Comparison of ENCODE assay signal across 8 cellular contexts in genomic region chr1:206336971-206337370, GRCh38.
DNase-seq lines count a peak whose midpoint lies in the region; ATAC-seq, FAIRE-seq and TF ChIP-seq lines count a peak whose summit lies in the region.
"Not testable (repeated sequence)": the region's sequence is repeated elsewhere in the genome, so short reads cannot be mapped to it uniquely, and the experiment has no call there.

No MANE protein-coding gene starts in this region.

- not testable (repeated sequence) for H3K27me3 ChIP-seq in IMR-90 (ENCODE audit: control insufficient read depth, insufficient read depth, low read length); RWPE2 (ENCODE audit: insufficient read depth, poor library complexity, severe bottlenecking); astrocyte (ENCODE audit: insufficient read depth, low read length); endodermal cell (ENCODE audit: control insufficient read depth, insufficient read depth, low read length, poor library complexity, severe bottlenecking); keratinocyte (ENCODE audit: control insufficient read depth, extremely low read depth, insufficient read depth, low read length); upper lobe of right lung

- not testable (repeated sequence) for TF ChIP-seq RAD21 in IMR-90 (IDR thresholded peaks at IDR 0.05; ENCODE audit: low read length)

- H2BK120ac ChIP-seq in IMR-90 (ENCODE audit: low read depth, low read length), result not testable (repeated sequence)

- not testable (repeated sequence) for H2AK5ac ChIP-seq in IMR-90 (ENCODE audit: low read depth, low read length)

- DNase-seq in EL (peak; percentile 1), astrocyte (ENCODE audit: low read depth) (peak; percentile 9), endodermal cell (peak; percentile 25), foreskin fibroblast (peak; percentile 2 to 15)
- DNase-seq in IMR-90; RWPE2 (ENCODE audit: low spot score); keratinocyte (ENCODE audit: low read depth, low spot score); upper lobe of right lung: not testable (repeated sequence)

- H3K14ac ChIP-seq in IMR-90 (replicated peaks; ENCODE audit: low read depth, low read length), result not testable (repeated sequence)

- H4K5ac ChIP-seq in IMR-90 (ENCODE audit: low read depth, low read length), result not testable (repeated sequence)

- in situ Hi-C loops in IMR-90 (cut with MboI; ENCODE audit: low sequenced_read_pairs), result not testable (repeated sequence)

- TF ChIP-seq POLR2A in IMR-90 (IDR thresholded peaks at IDR 0.05; ENCODE audit: low read depth, low read length), result not testable (repeated sequence)

- H3K4me3 Mint-ChIP-seq in astrocyte (ENCODE audit: unreplicated experiment); endodermal cell: not testable (repeated sequence)

- WGBS in IMR-90 (ENCODE audit: extremely low coverage in 2 of 2, insufficient read length in 1 of 2), 2 experiments, result no CpG with 5 or more reads among the region's 4 CpGs
- 53% methylated on average over 2 of the region's 4 CpGs; no CpG with 5 or more reads in 1 of the 2 experiments for WGBS in endodermal cell (ENCODE audit: insufficient coverage in 1 of 2, insufficient read length in 1 of 2), 2 experiments

- CTCF ChIA-PET in IMR-90 (lab: Yijun Ruan, JAX), result not testable (repeated sequence)

- H3K9me3 Mint-ChIP-seq in astrocyte (ENCODE audit: unreplicated experiment); endodermal cell: not testable (repeated sequence)

- not testable (repeated sequence) for H3K4me3 ChIP-seq in IMR-90 (ENCODE audit: insufficient read depth, low read depth, low read length); RWPE2 (ENCODE audit: severe bottlenecking); astrocyte (ENCODE audit: insufficient read depth, low read depth, low read length); endodermal cell (ENCODE audit: low read length); foreskin fibroblast (ENCODE audit: low read depth in 1 of 2, low read length in 2 of 2); keratinocyte (ENCODE audit: control insufficient read depth in 2 of 3, extremely low read depth in 1 of 3, insufficient read depth in 2 of 3, low read depth in 1 of 3, low read length in 3 of 3); upper lobe of right lung

- POLR2A ChIA-PET in IMR-90 (lab: Charles Lee; ENCODE audit: unreplicated experiment), result not testable (repeated sequence)

- TF ChIP-seq CTCF in IMR-90 (conservative IDR thresholded peaks at IDR 0.05; ENCODE audit: low read depth, low read length); RWPE2 (IDR thresholded peaks at IDR 0.05; ENCODE audit: poor library complexity, severe bottlenecking); astrocyte (IDR thresholded peaks at IDR 0.05; ENCODE audit: insufficient read depth, low read depth, low read length); endodermal cell (conservative IDR thresholded peaks at IDR 0.05); foreskin fibroblast (IDR thresholded peaks at IDR 0.05; ENCODE audit: low read depth, low read length); keratinocyte (optimal IDR thresholded peaks at IDR 0.05 in 1 of 3, IDR thresholded peaks at IDR 0.05 in 1 of 3, conservative IDR thresholded peaks at IDR 0.05 in 1 of 3; ENCODE audit: extremely low read depth in 1 of 3, insufficient read depth in 2 of 3, low read length in 3 of 3); upper lobe of right lung (IDR thresholded peaks at IDR 0.05): not testable (repeated sequence)

- H3K56ac ChIP-seq in IMR-90 (ENCODE audit: extremely low read depth, insufficient read depth, low read length), result not testable (repeated sequence)

- not testable (repeated sequence) for H3K27me3 Mint-ChIP-seq in astrocyte (ENCODE audit: low read depth, unreplicated experiment); endodermal cell (ENCODE audit: insufficient read depth)

- H2BK5ac ChIP-seq in IMR-90 (ENCODE audit: low read depth, low read length, poor library complexity, severe bottlenecking), result not testable (repeated sequence)

- H4K91ac ChIP-seq in IMR-90 (ENCODE audit: insufficient read depth, low read depth, low read length), result not testable (repeated sequence)

- not testable (repeated sequence) for H2BK20ac ChIP-seq in IMR-90 (ENCODE audit: low read depth, low read length)

- H3K4ac ChIP-seq in IMR-90 (ENCODE audit: low read depth, low read length), result not testable (repeated sequence)

- H3K9ac ChIP-seq in IMR-90 (ENCODE audit: low read depth, low read length); astrocyte (ENCODE audit: low read length); endodermal cell (ENCODE audit: extremely low read depth, low read length, poor library complexity, severe bottlenecking); keratinocyte (ENCODE audit: control insufficient read depth, extremely low read depth, insufficient read depth, low read length): not testable (repeated sequence)

- H4K20me1 ChIP-seq in IMR-90 (ENCODE audit: insufficient read depth, low read length); astrocyte (ENCODE audit: insufficient read depth, low read length); keratinocyte (ENCODE audit: control insufficient read depth, extremely low read depth, insufficient read depth, low read length): not testable (repeated sequence)

- dilution Hi-C loops in IMR-90 (cut with HindIII; ENCODE audit: low sequenced_read_pairs, unreplicated experiment); keratinocyte (cut with MboI; ENCODE audit: extremely low pct_ligation_motif_present, low sequenced_read_pairs): not testable (repeated sequence)

- not testable (repeated sequence) for H3K27ac ChIP-seq in IMR-90 (ENCODE audit: insufficient read depth, low read length); RWPE2 (ENCODE audit: poor library complexity, severe bottlenecking); astrocyte (ENCODE audit: low read depth, low read length); endodermal cell (ENCODE audit: low read depth, low read length); keratinocyte (ENCODE audit: control insufficient read depth, insufficient read depth, low read length); upper lobe of right lung

- not testable (repeated sequence) for H3K4me1 ChIP-seq in IMR-90 (ENCODE audit: control insufficient read depth, insufficient read depth, low read length); RWPE2 (ENCODE audit: insufficient read depth, poor library complexity, severe bottlenecking); astrocyte (ENCODE audit: insufficient read depth, low read length); endodermal cell (ENCODE audit: control insufficient read depth, insufficient read depth, low read length); keratinocyte (ENCODE audit: control insufficient read depth, extremely low read depth, insufficient read depth, low read length); upper lobe of right lung

- not testable (repeated sequence) for H2AK9ac ChIP-seq in IMR-90 (replicated peaks; ENCODE audit: low read depth, low read length, poor library complexity)

- H4K8ac ChIP-seq in IMR-90 (ENCODE audit: low read depth in 2 of 2, low read length in 2 of 2), result not testable (repeated sequence)

- H3K4me2 ChIP-seq in IMR-90 (ENCODE audit: low read depth, low read length); astrocyte (ENCODE audit: low read length); keratinocyte (ENCODE audit: control insufficient read depth, extremely low read depth, insufficient read depth, low read depth, low read length): not testable (repeated sequence)

- H3K18ac ChIP-seq in IMR-90 (ENCODE audit: low read depth, low read length), result not testable (repeated sequence)

- not testable (repeated sequence) for H3K27ac Mint-ChIP-seq in astrocyte (ENCODE audit: unreplicated experiment); endodermal cell

- peak; percentile 32 for FAIRE-seq in astrocyte (lab: Jason Lieb, UNC)
- peak; percentile 79 for FAIRE-seq in keratinocyte (lab: Jason Lieb, UNC)

- not testable (repeated sequence) for BruUV-seq in IMR-90 (replicated peaks; lab: Mats Ljungman, UMichigan)

- not testable (repeated sequence) for H3K23ac ChIP-seq in IMR-90 (ENCODE audit: low read depth, low read length)

- not testable (repeated sequence) for H3K9me1 ChIP-seq in IMR-90 (ENCODE audit: insufficient read depth, low read length); keratinocyte (ENCODE audit: control insufficient read depth, extremely low read depth, insufficient read depth, low read length)

- not testable (repeated sequence) for H3K4me1 Mint-ChIP-seq in astrocyte (ENCODE audit: low read depth, unreplicated experiment); endodermal cell

- peak; percentile 41 for ATAC-seq in IMR-90 (ENCODE audit: low read depth)
- peak; percentile 19; the same call in 2 of the 3 replicates for ATAC-seq in RWPE2 (ENCODE audit: low read depth)
- peak; percentile 54 for ATAC-seq in upper lobe of right lung

- H2BK15ac ChIP-seq in IMR-90 (ENCODE audit: low read depth, low read length), result not testable (repeated sequence)

- H3K36me3 Mint-ChIP-seq in astrocyte (ENCODE audit: low read depth, unreplicated experiment); endodermal cell (ENCODE audit: low read depth): not testable (repeated sequence)

- not testable (repeated sequence) for H2AFZ ChIP-seq in IMR-90 (replicated peaks; ENCODE audit: low read length, poor library complexity); astrocyte (ENCODE audit: low read depth, low read length); keratinocyte (ENCODE audit: control insufficient read depth, low read length)

- intact Hi-C loops in IMR-90 (cut with micrococcal nuclease); upper lobe of right lung (cut with DNase I): not testable (repeated sequence)

- not testable (repeated sequence) for H3K36me3 ChIP-seq in IMR-90 (ENCODE audit: control insufficient read depth, insufficient read depth, low read length); RWPE2 (ENCODE audit: low read depth); astrocyte (ENCODE audit: insufficient read depth, low read length); endodermal cell (ENCODE audit: control insufficient read depth, insufficient read depth, low read length); keratinocyte (ENCODE audit: control insufficient read depth in 2 of 2, extremely low read depth in 1 of 2, insufficient read depth in 2 of 2, low read length in 2 of 2); upper lobe of right lung

- not testable (repeated sequence) for H3K79me2 ChIP-seq in astrocyte (ENCODE audit: insufficient read depth, low read length); keratinocyte (ENCODE audit: control insufficient read depth, insufficient read depth, low read length)

- not testable (repeated sequence) for H3K79me1 ChIP-seq in IMR-90 (ENCODE audit: low read depth in 1 of 2, low read length in 2 of 2)

- not testable (repeated sequence) for H3K9me3 ChIP-seq in IMR-90 (ENCODE audit: control insufficient read depth, insufficient read depth, low read length); RWPE2 (ENCODE audit: severe bottlenecking); astrocyte (ENCODE audit: insufficient read depth, low read depth, low read length); endodermal cell (ENCODE audit: control insufficient read depth, low read length); keratinocyte (ENCODE audit: control insufficient read depth, low read depth, low read length); upper lobe of right lung
